Comparison of ENCODE assay signal across 1 cellular context in genomic region chr4:152938237-152938969, GRCh38.
TF ChIP-seq lines count a peak whose summit lies in the region.

No MANE protein-coding gene starts in this region.

TF ChIP-seq in K562, 482 proteins besides CTCF, POLR2A, EP300 and RAD21 (continued from another document):
- TF ChIP-seq, protein P1, sequence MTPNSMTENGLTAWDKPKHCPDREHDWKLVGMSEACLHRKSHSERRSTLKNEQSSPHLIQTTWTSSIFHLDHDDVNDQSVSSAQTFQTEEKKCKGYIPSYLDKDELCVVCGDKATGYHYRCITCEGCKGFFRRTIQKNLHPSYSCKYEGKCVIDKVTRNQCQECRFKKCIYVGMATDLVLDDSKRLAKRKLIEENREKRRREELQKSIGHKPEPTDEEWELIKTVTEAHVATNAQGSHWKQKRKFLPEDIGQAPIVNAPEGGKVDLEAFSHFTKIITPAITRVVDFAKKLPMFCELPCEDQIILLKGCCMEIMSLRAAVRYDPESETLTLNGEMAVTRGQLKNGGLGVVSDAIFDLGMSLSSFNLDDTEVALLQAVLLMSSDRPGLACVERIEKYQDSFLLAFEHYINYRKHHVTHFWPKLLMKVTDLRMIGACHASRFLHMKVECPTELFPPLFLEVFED (CRISPR knock-in tag; conservative IDR thresholded peaks at IDR 0.05), result no peak
